Comparison of ENCODE assay signal across 3 cellular contexts in genomic region chr15:36426696-36427095, GRCh38.
TF ChIP-seq lines count a peak whose summit lies in the region.

No MANE protein-coding gene starts in this region.

TF ChIP-seq in A549, 52 proteins besides CTCF, POLR2A, EP300 and RAD21 (continued from another document):
- TF ChIP-seq CHD2 (IDR thresholded peaks at IDR 0.05; ENCODE audit: low read length, partially characterized antibody): no peak
TF ChIP-seq in A549: peak in this region for 0.

TF ChIP-seq in HCT116, 20 proteins besides CTCF, POLR2A, EP300 and RAD21 (continued from another document):
- no peak for TF ChIP-seq CEBPB (IDR thresholded peaks at IDR 0.05; ENCODE audit: low read depth)
- no peak for TF ChIP-seq FOSL1 (IDR thresholded peaks at IDR 0.05; ENCODE audit: low read depth)
- TF ChIP-seq, protein P1, sequence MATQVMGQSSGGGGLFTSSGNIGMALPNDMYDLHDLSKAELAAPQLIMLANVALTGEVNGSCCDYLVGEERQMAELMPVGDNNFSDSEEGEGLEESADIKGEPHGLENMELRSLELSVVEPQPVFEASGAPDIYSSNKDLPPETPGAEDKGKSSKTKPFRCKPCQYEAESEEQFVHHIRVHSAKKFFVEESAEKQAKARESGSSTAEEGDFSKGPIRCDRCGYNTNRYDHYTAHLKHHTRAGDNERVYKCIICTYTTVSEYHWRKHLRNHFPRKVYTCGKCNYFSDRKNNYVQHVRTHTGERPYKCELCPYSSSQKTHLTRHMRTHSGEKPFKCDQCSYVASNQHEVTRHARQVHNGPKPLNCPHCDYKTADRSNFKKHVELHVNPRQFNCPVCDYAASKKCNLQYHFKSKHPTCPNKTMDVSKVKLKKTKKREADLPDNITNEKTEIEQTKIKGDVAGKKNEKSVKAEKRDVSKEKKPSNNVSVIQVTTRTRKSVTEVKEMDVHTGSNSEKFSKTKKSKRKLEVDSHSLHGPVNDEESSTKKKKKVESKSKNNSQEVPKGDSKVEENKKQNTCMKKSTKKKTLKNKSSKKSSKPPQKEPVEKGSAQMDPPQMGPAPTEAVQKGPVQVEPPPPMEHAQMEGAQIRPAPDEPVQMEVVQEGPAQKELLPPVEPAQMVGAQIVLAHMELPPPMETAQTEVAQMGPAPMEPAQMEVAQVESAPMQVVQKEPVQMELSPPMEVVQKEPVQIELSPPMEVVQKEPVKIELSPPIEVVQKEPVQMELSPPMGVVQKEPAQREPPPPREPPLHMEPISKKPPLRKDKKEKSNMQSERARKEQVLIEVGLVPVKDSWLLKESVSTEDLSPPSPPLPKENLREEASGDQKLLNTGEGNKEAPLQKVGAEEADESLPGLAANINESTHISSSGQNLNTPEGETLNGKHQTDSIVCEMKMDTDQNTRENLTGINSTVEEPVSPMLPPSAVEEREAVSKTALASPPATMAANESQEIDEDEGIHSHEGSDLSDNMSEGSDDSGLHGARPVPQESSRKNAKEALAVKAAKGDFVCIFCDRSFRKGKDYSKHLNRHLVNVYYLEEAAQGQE (IDR thresholded peaks at IDR 0.05; ENCODE audit: low read depth): no peak
- TF ChIP-seq ZNF274 (IDR thresholded peaks at IDR 0.05; ENCODE audit: low read depth, low read length): no peak
- no peak for TF ChIP-seq JUND (IDR thresholded peaks at IDR 0.05)
- no peak for TF ChIP-seq EZH2 (IDR thresholded peaks at IDR 0.05)
- no peak for TF ChIP-seq ELF1 (IDR thresholded peaks at IDR 0.05; ENCODE audit: borderline replicate concordance, low read depth)
- no peak for TF ChIP-seq SRF (IDR thresholded peaks at IDR 0.05; ENCODE audit: low read depth)
- no peak for TF ChIP-seq EZH2phosphoT487 (IDR thresholded peaks at IDR 0.05; ENCODE audit: borderline replicate concordance)
- no peak for TF ChIP-seq POLR2AphosphoS5 (IDR thresholded peaks at IDR 0.05; ENCODE audit: low read depth, low read length)
- TF ChIP-seq, protein P2, sequence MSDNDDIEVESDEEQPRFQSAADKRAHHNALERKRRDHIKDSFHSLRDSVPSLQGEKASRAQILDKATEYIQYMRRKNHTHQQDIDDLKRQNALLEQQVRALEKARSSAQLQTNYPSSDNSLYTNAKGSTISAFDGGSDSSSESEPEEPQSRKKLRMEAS (IDR thresholded peaks at IDR 0.05): no peak
- no peak for TF ChIP-seq YY1 (IDR thresholded peaks at IDR 0.05; ENCODE audit: extremely low read depth, insufficient replicate concordance, low read depth, low read length)
- no peak for TF ChIP-seq ATF3 (IDR thresholded peaks at IDR 0.05)
- no peak for TF ChIP-seq ZFX (IDR thresholded peaks at IDR 0.05)
- TF ChIP-seq ZBTB33 (IDR thresholded peaks at IDR 0.05; ENCODE audit: extremely low read depth, insufficient replicate concordance, low read length): no peak
TF ChIP-seq in HCT116: peak in this region for 0.

TF ChIP-seq in K562, 482 proteins besides CTCF, POLR2A, EP300 and RAD21 (continued from another document):
- TF ChIP-seq, protein P3, sequence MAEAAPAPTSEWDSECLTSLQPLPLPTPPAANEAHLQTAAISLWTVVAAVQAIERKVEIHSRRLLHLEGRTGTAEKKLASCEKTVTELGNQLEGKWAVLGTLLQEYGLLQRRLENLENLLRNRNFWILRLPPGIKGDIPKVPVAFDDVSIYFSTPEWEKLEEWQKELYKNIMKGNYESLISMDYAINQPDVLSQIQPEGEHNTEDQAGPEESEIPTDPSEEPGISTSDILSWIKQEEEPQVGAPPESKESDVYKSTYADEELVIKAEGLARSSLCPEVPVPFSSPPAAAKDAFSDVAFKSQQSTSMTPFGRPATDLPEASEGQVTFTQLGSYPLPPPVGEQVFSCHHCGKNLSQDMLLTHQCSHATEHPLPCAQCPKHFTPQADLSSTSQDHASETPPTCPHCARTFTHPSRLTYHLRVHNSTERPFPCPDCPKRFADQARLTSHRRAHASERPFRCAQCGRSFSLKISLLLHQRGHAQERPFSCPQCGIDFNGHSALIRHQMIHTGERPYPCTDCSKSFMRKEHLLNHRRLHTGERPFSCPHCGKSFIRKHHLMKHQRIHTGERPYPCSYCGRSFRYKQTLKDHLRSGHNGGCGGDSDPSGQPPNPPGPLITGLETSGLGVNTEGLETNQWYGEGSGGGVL (CRISPR knock-in tag; IDR thresholded peaks at IDR 0.05): no peak
